ENCODE assay signal across 8 cellular contexts in the genomic region with DNA sequence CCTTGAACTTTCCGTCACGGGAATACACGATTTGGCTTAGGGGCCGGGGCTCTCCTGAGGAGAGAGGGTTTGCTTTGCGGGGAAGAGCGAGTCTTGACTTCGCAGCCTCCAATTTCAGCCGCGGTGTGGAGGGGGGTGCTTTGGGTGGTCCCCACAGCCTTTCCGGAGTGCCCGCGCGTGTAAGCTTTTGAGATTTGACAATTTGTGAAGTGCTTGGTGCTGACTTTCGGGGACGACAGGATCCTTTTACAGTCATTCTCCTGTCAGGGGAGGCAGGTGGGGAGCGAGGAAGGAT. TPM values are rescaled to one million over a fixed set of nuclear protein-coding genes. Genes with fewer than 3 reads are reported as not detected.
A peak's percentile ranks its signal among the peaks of the same experiment; 100 is the strongest.
DNase-seq lines count a peak whose midpoint lies in the region; ATAC-seq and TF ChIP-seq lines count a peak whose summit lies in the region.

No MANE protein-coding gene starts in this region.

- H3K4me3 Mint-ChIP-seq in activated T-helper 2 cell treated with anti-CD3 and anti-CD28 coated beads, Interferon-gamma antibody, Interleukin-2, Interleukin-4, amounts not matched to agents 10 μg/mL and 5 μg/mL and 100 μg/mL, durations not matched to agents 14 hours and 24 hours and 36 hours (ENCODE audit: low read depth): peak overlapping the region; percentile 69

- no peaks in the 10 kb centered on the region for H3K27me3 ChIP-seq in AG04450 (ENCODE audit: control insufficient read depth, insufficient read depth, low read length)
- H3K27me3 ChIP-seq in iPS-20b (ENCODE audit: insufficient read depth, low read length): peaks cover 36% of the 10 kb centered on the region

- peaks cover 43% of the 10 kb centered on the region for H3K27me3 Mint-ChIP-seq in activated T-helper 2 cell treated with anti-CD3 and anti-CD28 coated beads, Interferon-gamma antibody, Interleukin-2, Interleukin-4, amounts not matched to agents 10 μg/mL and 5 μg/mL and 100 μg/mL, durations not matched to agents 14 hours and 24 hours and 36 hours (ENCODE audit: low read depth)

- H3K4me3 ChIP-seq in AG04450 (ENCODE audit: low read depth, low read length) (peak overlapping the region; percentile 77), iPS-20b (ENCODE audit: low read length) (peak overlapping the region; percentile 69)

- CTCF ChIA-PET in AG04450 (lab: Charles Lee): interaction anchor here (0.6 kb wide), 1 partner anchor 646 kb away, joined by 3 read pairs; no protein-coding TSS in a partner anchor

- DNase-seq in AG04450 (ENCODE audit: low read depth, low spot score) (no peak), NCI-H2081 (lab: John Stamatoyannopoulos, UW) (no peak), NCI-H1105 (lab: John Stamatoyannopoulos, UW) (no peak), COR-L47 (lab: John Stamatoyannopoulos, UW) (no peak)
- peak; percentile 11 for DNase-seq in activated T-helper 2 cell treated with anti-CD3 and anti-CD28 coated beads, Interferon-gamma antibody, Interleukin-2, Interleukin-4, amounts not matched to agents 10 μg/mL and 5 μg/mL and 100 μg/mL, durations not matched to agents 14 hours and 24 hours and 36 hours (ENCODE audit: low spot score)
- DNase-seq in stimulated activated naive CD4-positive, alpha-beta T cell treated with Interleukin-2 at 50 U/mL for 16 hours (lab: John Stamatoyannopoulos, UW): peak; percentile 3

- peak; percentile 4 for ATAC-seq in HG03066 (IDR thresholded peaks at IDR 0.05; ENCODE audit: low read depth, unreplicated experiment)

- POLR2A ChIA-PET in AG04450 (lab: Yijun Ruan, JAX): interaction anchor here (0.7 kb wide), 1 partner anchor 61 kb away, joined by 3 read pairs; no protein-coding TSS in a partner anchor

- peaks cover 19% of the 10 kb centered on the region for H3K4me1 Mint-ChIP-seq in activated T-helper 2 cell treated with anti-CD3 and anti-CD28 coated beads, Interferon-gamma antibody, Interleukin-2, Interleukin-4, amounts not matched to agents 10 μg/mL and 5 μg/mL and 100 μg/mL, durations not matched to agents 14 hours and 24 hours and 36 hours (ENCODE audit: low read depth)

- no peak for TF ChIP-seq CTCF in AG04450 (IDR thresholded peaks at IDR 0.05; ENCODE audit: low read depth, low read length)

- peak overlapping the region; percentile 82 for H3K27ac ChIP-seq in AG04450 (ENCODE audit: low read depth, low read length)
- no peak overlapping the region for H3K27ac ChIP-seq in iPS-20b (ENCODE audit: low read length)

- intact Hi-C loops in activated T-helper 2 cell treated with anti-CD3 and anti-CD28 coated beads, Interferon-gamma antibody, Interleukin-2, Interleukin-4, amounts not matched to agents 10 μg/mL and 5 μg/mL and 100 μg/mL, durations not matched to agents 14 hours and 24 hours and 36 hours (cut with micrococcal nuclease): loop anchor here (5.0 kb wide), 1 partner anchor 1605 kb away; a partner anchor contains a TSS

- no peaks in the 10 kb centered on the region for H3K4me1 ChIP-seq in iPS-20b (ENCODE audit: insufficient read depth, low read length)

- H3K36me3 Mint-ChIP-seq in activated T-helper 2 cell treated with anti-CD3 and anti-CD28 coated beads, Interferon-gamma antibody, Interleukin-2, Interleukin-4, amounts not matched to agents 10 μg/mL and 5 μg/mL and 100 μg/mL, durations not matched to agents 14 hours and 24 hours and 36 hours (ENCODE audit: low read depth): no peaks in the 10 kb centered on the region

- H3K9me3 ChIP-seq in AG04450 (ENCODE audit: control insufficient read depth, insufficient read depth, low read length) (no peaks in the 10 kb centered on the region), iPS-20b (ENCODE audit: insufficient read depth, low read depth, low read length) (no peaks in the 10 kb centered on the region)

- H3K36me3 ChIP-seq in iPS-20b (ENCODE audit: insufficient read depth, low read depth, low read length): no peaks in the 10 kb centered on the region

- H3K27ac Mint-ChIP-seq in activated T-helper 2 cell treated with anti-CD3 and anti-CD28 coated beads, Interferon-gamma antibody, Interleukin-2, Interleukin-4, amounts not matched to agents 10 μg/mL and 5 μg/mL and 100 μg/mL, durations not matched to agents 14 hours and 24 hours and 36 hours: no peak overlapping the region

- H3K9me3 Mint-ChIP-seq in activated T-helper 2 cell treated with anti-CD3 and anti-CD28 coated beads, Interferon-gamma antibody, Interleukin-2, Interleukin-4, amounts not matched to agents 10 μg/mL and 5 μg/mL and 100 μg/mL, durations not matched to agents 14 hours and 24 hours and 36 hours: no peaks in the 10 kb centered on the region

- H3K9ac ChIP-seq in iPS-20b (ENCODE audit: low read depth, low read length): no peak overlapping the region; the same call in 1 of the 2 replicates

RNA-seq across cellular contexts. Expression of a gene that starts 0.4 kb away (rescaled TPM):
- polyA plus RNA-seq in AG04450 (2011; rRNA removed): 10.1 and 13.2 TPM in 2 replicates
- polyA minus RNA-seq in AG04450 (2011; rRNA and poly(A)+ RNA removed): 4.0 and 5.1 TPM in 2 replicates
- total RNA-seq in activated T-helper 2 cell treated with anti-CD3 and anti-CD28 coated beads, Interferon-gamma antibody, Interleukin-2, Interleukin-4, amounts not matched to agents 10 μg/mL and 5 μg/mL and 100 μg/mL, durations not matched to agents 14 hours and 24 hours and 36 hours: 0.78 and 0.83 TPM in 2 replicates

Comparison
In these comparisons a context has a peak if more than half of its experiments do, and no peak if none do; other contexts are left out.
1. DNase-seq: peak in activated T-helper 2 cell treated with anti-CD3 and anti-CD28 coated beads, Interferon-gamma antibody, Interleukin-2, Interleukin-4, amounts not matched to agents 10 μg/mL and 5 μg/mL and 100 μg/mL, durations not matched to agents 14 hours and 24 hours and 36 hours (single experiment) and stimulated activated naive CD4-positive, alpha-beta T cell treated with Interleukin-2 at 50 U/mL for 16 hours (single experiment); none in AG04450 (single experiment), NCI-H2081 (0 of 2), NCI-H1105 (single experiment) and COR-L47 (single experiment).